15 cellular contexts compared by ENCODE assay signal in genomic region chr6:13116155-13116554, GRCh38.
"Had no signal": no experiment of that assay in that cellular context is flagged by ENCODE, and none has a peak within 500 bp of the region (broad histone marks: within the 10 kb centered on the region; RNA-seq: fewer than 3 reads in every experiment).

No MANE protein-coding gene starts in this region.

- H3K9me3 ChIP-seq: thyroid gland, uterus had no signal

- H3K36me3 ChIP-seq: thyroid gland, uterus had no signal

- H3K36me3 Mint-ChIP-seq: stimulated activated effector memory CD8-positive, alpha-beta T cell treated with anti-CD3 and anti-CD28 coated beads, Interleukin-12 subunit alpha, Interleukin-12 subunit beta, amount 100 ng/mL, for 72 hours had no signal

- H3K4me1 ChIP-seq: foreskin keratinocyte, uterus had no signal

- ATAC-seq: activated T-helper 17 cell treated with anti-CD3 and anti-CD28 coated beads, Interleukin-2, amount 50 U/mL, for 72 hours; foreskin keratinocyte; natural killer cell; stimulated activated effector memory CD8-positive, alpha-beta T cell treated with anti-CD3 and anti-CD28 coated beads, Interleukin-12 subunit alpha, Interleukin-12 subunit beta, amount 100 ng/mL, for 72 hours had no signal

- DNase-seq: activated CD4-positive, alpha-beta T cell treated with anti-CD3 and anti-CD28 coated beads, Interleukin-2, amount 50 U/mL, for 1 hour; activated naive CD4-positive, alpha-beta T cell treated with Interleukin-2 at 50 U/mL for 16 hours; activated T-cell treated with anti-CD3 and anti-CD28 coated beads for 4 hours; aorta; effector CD8-positive, alpha-beta T cell; foreskin keratinocyte; left ventricle myocardium superior; mesenchymal stem cell; natural killer cell; retina; thyroid gland; uterus had no signal

- H3K9me3 Mint-ChIP-seq: activated T-helper 17 cell treated with anti-CD3 and anti-CD28 coated beads, Interleukin-2, amount 50 U/mL, for 72 hours; natural killer cell; stimulated activated effector memory CD8-positive, alpha-beta T cell treated with anti-CD3 and anti-CD28 coated beads, Interleukin-12 subunit alpha, Interleukin-12 subunit beta, amount 100 ng/mL, for 72 hours had no signal

- H3K27ac Mint-ChIP-seq: activated T-helper 17 cell treated with anti-CD3 and anti-CD28 coated beads, Interleukin-2, amount 50 U/mL, for 72 hours; natural killer cell; stimulated activated effector memory CD8-positive, alpha-beta T cell treated with anti-CD3 and anti-CD28 coated beads, Interleukin-12 subunit alpha, Interleukin-12 subunit beta, amount 100 ng/mL, for 72 hours had no signal

- H3K4me1 Mint-ChIP-seq: activated T-helper 17 cell treated with anti-CD3 and anti-CD28 coated beads, Interleukin-2, amount 50 U/mL, for 72 hours; natural killer cell; stimulated activated effector memory CD8-positive, alpha-beta T cell treated with anti-CD3 and anti-CD28 coated beads, Interleukin-12 subunit alpha, Interleukin-12 subunit beta, amount 100 ng/mL, for 72 hours had no signal

- H3K27ac ChIP-seq: foreskin keratinocyte, thyroid gland, uterus had no signal

- H3K27me3 ChIP-seq: thyroid gland, uterus had no signal

- H3K4me3 ChIP-seq: thyroid gland, uterus had no signal

- FAIRE-seq: TTC549 had no signal

- H3K4me3 Mint-ChIP-seq: activated T-helper 17 cell treated with anti-CD3 and anti-CD28 coated beads, Interleukin-2, amount 50 U/mL, for 72 hours; natural killer cell; stimulated activated effector memory CD8-positive, alpha-beta T cell treated with anti-CD3 and anti-CD28 coated beads, Interleukin-12 subunit alpha, Interleukin-12 subunit beta, amount 100 ng/mL, for 72 hours had no signal
